In genomic region chr3:113828605-113829004, GRCh38 we compare ENCODE assay signal across 1 cellular context.
TF ChIP-seq lines count a peak whose summit lies in the region.

No MANE protein-coding gene starts in this region.

TF ChIP-seq in IMR-90, 13 proteins besides CTCF, POLR2A, EP300 and RAD21 (continued from another document):
- no peak for TF ChIP-seq USF2 (IDR thresholded peaks at IDR 0.05; ENCODE audit: low read depth, low read length)
- TF ChIP-seq SMC3 (IDR thresholded peaks at IDR 0.05; ENCODE audit: low read depth, low read length): no peak
- TF ChIP-seq ELK1 (IDR thresholded peaks at IDR 0.05; ENCODE audit: borderline replicate concordance, low read depth, low read length): no peak
- no peak for TF ChIP-seq MXI1 (IDR thresholded peaks at IDR 0.05; ENCODE audit: borderline replicate concordance, low read depth, low read length)
- TF ChIP-seq NFE2L2 (IDR thresholded peaks at IDR 0.05; ENCODE audit: low read depth, low read length): no peak
- no peak for TF ChIP-seq CHD1 (IDR thresholded peaks at IDR 0.05; ENCODE audit: low read depth, low read length)
- TF ChIP-seq RCOR1 (IDR thresholded peaks at IDR 0.05; ENCODE audit: insufficient replicate concordance, low read length): no peak
- no peak for TF ChIP-seq FOS (IDR thresholded peaks at IDR 0.05; ENCODE audit: low read depth, low read length)
- TF ChIP-seq BHLHE40 (IDR thresholded peaks at IDR 0.05; ENCODE audit: low read depth, low read length): no peak
- TF ChIP-seq CEBPB (IDR thresholded peaks at IDR 0.05; ENCODE audit: low read depth, low read length): no peak
- TF ChIP-seq MAZ (IDR thresholded peaks at IDR 0.05; ENCODE audit: borderline replicate concordance, low read depth, low read length): no peak
- TF ChIP-seq RFX5 (IDR thresholded peaks at IDR 0.05; ENCODE audit: low read depth, low read length): no peak
